ENCODE assay signal across 1 cellular context in genomic region chr19:44925114-44925891, GRCh38.
TF ChIP-seq lines count a peak whose summit lies in the region.

No MANE protein-coding gene starts in this region.

TF ChIP-seq in HepG2, 621 proteins besides CTCF, POLR2A, EP300 and RAD21 (continued from another document and continues in another):
- TF ChIP-seq USF2 (IDR thresholded peaks at IDR 0.05; ENCODE audit: low read depth, low read length): peak; percentile 46; the same call in 1 of the 2 replicates
- TF ChIP-seq USF2 (CRISPR knock-in tag; IDR thresholded peaks at IDR 0.05; ENCODE audit: borderline replicate concordance): peak; percentile 88
- no peak for TF ChIP-seq KIAA2018 (CRISPR knock-in tag; IDR thresholded peaks at IDR 0.05; ENCODE audit: borderline replicate concordance)
- TF ChIP-seq CBX5 (CRISPR knock-in tag; IDR thresholded peaks at IDR 0.05; ENCODE audit: borderline replicate concordance): peak; percentile 95
- no peak for TF ChIP-seq KAT2B (IDR thresholded peaks at IDR 0.05; ENCODE audit: borderline replicate concordance, low read depth, low read length)
- peak; percentile 77 for TF ChIP-seq DRAP1 (CRISPR knock-in tag; IDR thresholded peaks at IDR 0.05)
- no peak for TF ChIP-seq CENPX (CRISPR knock-in tag; IDR thresholded peaks at IDR 0.05)
- TF ChIP-seq GMEB1 (CRISPR knock-in tag; IDR thresholded peaks at IDR 0.05; ENCODE audit: borderline replicate concordance): peak; percentile 55; the same call in 1 of the 2 replicates
- peak; percentile 77; the same call in 1 of the 2 replicates for TF ChIP-seq HOXA5 (CRISPR knock-in tag; IDR thresholded peaks at IDR 0.05)
- no peak for TF ChIP-seq NFATC3 (CRISPR knock-in tag; IDR thresholded peaks at IDR 0.05)
- TF ChIP-seq CEBPG (CRISPR knock-in tag; IDR thresholded peaks at IDR 0.05): peak; percentile 99
- TF ChIP-seq E2F1 (CRISPR knock-in tag; IDR thresholded peaks at IDR 0.05): peak; percentile 38; the same call in 1 of the 2 replicates
- peak; percentile 86 for TF ChIP-seq IRF9 (CRISPR knock-in tag; IDR thresholded peaks at IDR 0.05; ENCODE audit: borderline replicate concordance)
- no peak for TF ChIP-seq GPBP1L1 (CRISPR knock-in tag; IDR thresholded peaks at IDR 0.05)
- TF ChIP-seq ZNF790 (CRISPR knock-in tag; IDR thresholded peaks at IDR 0.05; ENCODE audit: borderline replicate concordance): no peak; the same call in 1 of the 2 replicates
- peak; percentile 96 for TF ChIP-seq POGK (CRISPR knock-in tag; conservative IDR thresholded peaks at IDR 0.05)
- TF ChIP-seq ZNF224 (CRISPR knock-in tag; IDR thresholded peaks at IDR 0.05): peak; percentile 78; the same call in 1 of the 2 replicates
- peak; percentile 77; the same call in 1 of the 2 replicates for TF ChIP-seq IRF1 (CRISPR knock-in tag; IDR thresholded peaks at IDR 0.05; ENCODE audit: low read depth)
- no peak for TF ChIP-seq PAWR (CRISPR knock-in tag; IDR thresholded peaks at IDR 0.05; ENCODE audit: borderline replicate concordance)
- TF ChIP-seq SKIL (CRISPR knock-in tag; IDR thresholded peaks at IDR 0.05; ENCODE audit: borderline replicate concordance): peak; percentile 100
- TF ChIP-seq ZNF546 (CRISPR knock-in tag; conservative IDR thresholded peaks at IDR 0.05): peak; percentile 82; the same call in 1 of the 2 replicates
- no peak for TF ChIP-seq HDAC6 (IDR thresholded peaks at IDR 0.05; ENCODE audit: low read depth, low read length)
- TF ChIP-seq PAXIP1 (CRISPR knock-in tag; conservative IDR thresholded peaks at IDR 0.05): peak; percentile 99
